In the genomic region with DNA sequence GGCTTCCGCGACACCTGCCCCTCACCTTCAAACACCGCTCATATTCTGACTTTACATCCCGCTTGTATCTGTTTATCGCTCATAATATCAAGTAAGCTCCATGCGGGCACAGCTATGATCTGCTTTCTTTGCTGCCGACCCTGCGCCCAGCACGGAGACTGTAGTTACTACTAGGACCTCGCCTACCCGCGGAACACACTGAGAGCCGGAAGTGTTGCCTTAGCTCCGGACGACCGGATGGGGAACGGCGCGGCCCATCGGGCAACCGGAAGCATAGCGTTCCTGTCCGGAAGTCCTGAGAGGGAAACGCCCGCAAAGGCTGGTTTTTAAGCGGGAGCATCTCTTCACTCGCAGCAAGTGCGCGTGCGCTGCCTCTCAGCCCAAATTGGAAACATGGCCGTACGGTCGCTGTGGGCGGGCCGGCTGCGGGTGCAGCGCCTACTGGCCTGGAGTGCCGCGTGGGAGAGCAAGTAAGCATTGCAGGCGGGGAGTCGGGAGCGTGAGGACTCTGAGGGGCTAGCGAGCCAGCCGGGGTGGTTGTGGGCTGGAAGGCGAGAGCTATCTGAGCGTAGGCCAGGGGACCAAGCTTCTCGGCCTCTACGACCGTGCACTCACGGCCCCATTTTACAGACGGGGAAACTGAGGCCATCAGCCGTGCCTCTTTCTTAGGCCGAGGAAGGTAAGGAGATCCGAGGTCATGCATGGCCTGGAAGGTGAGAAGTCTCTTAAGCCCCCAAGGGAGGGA, we compare ENCODE assay signal across 8 cellular contexts. TPM values are rescaled to one million over a fixed set of nuclear protein-coding genes. Genes with fewer than 3 reads are reported as not detected.
DNase-seq lines count a peak whose midpoint lies in the region; TF ChIP-seq lines count a peak whose summit lies in the region.

A gene with protein sequence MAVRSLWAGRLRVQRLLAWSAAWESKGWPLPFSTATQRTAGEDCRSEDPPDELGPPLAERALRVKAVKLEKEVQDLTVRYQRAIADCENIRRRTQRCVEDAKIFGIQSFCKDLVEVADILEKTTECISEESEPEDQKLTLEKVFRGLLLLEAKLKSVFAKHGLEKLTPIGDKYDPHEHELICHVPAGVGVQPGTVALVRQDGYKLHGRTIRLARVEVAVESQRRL (plus strand): TSS at position 353 of the 745 bp plus-strand sequence. CDS start 41 bp downstream, at position 394.

- no peaks in the 10 kb centered on the region for H3K27me3 Mint-ChIP-seq in activated naive CD4-positive, alpha-beta T cell treated with anti-CD3 and anti-CD28 coated beads, Interleukin-2, amount 10 ng/mL, durations not matched to agents 7 days and 5 days

- peak within 1 kb of the TSS; percentile 94 for H3K9ac ChIP-seq in SK-N-MC (ENCODE audit: insufficient read length)

- peak within 1 kb of the TSS; percentile 80 for H3K4me3 Mint-ChIP-seq in activated naive CD4-positive, alpha-beta T cell treated with anti-CD3 and anti-CD28 coated beads, Interleukin-2, amount 10 ng/mL, durations not matched to agents 7 days and 5 days

- no peaks in the 10 kb centered on the region for H3K9me3 ChIP-seq in SK-N-MC (ENCODE audit: low read depth, low read length)

- POLR2A ChIA-PET in HEK293T (lab: Yijun Ruan, JAX): interaction anchor here (0.5 to 6.6 kb wide), 43 partner anchors 10 to 412 kb away, joined by 3 to 160 read pairs (median 4); a partner anchor contains a TSS

- H3K27ac ChIP-seq in SK-N-MC: peak within 1 kb of the TSS; percentile 75
- peak within 1 kb of the TSS; percentile 72 for H3K27ac ChIP-seq in temporal lobe (ENCODE audit: low read depth, low read length)

- H3K36me3 ChIP-seq in SK-N-MC (ENCODE audit: insufficient read depth, low read length): peaks cover 35% of the 10 kb centered on the region

- H3K9me3 Mint-ChIP-seq in activated naive CD4-positive, alpha-beta T cell treated with anti-CD3 and anti-CD28 coated beads, Interleukin-2, amount 10 ng/mL, durations not matched to agents 7 days and 5 days: no peaks in the 10 kb centered on the region

- CTCF ChIA-PET in HEK293T (lab: Yijun Ruan, JAX): interaction anchor here (0.5 to 3.0 kb wide), 5 partner anchors 8 to 869 kb away, joined by 3 to 7 read pairs (median 4); no protein-coding TSS in a partner anchor
- CTCF ChIA-PET in activated naive CD4-positive, alpha-beta T cell treated with anti-CD3 and anti-CD28 coated beads, Interleukin-2, amount 10 ng/mL, durations not matched to agents 7 days and 5 days (lab: Charles Lee): interaction anchor here (1.7 to 3.2 kb wide), 4 partner anchors 12 to 27 kb away, joined by 5 to 21 read pairs (median 6); a partner anchor contains a TSS

- H3K4me1 Mint-ChIP-seq in activated naive CD4-positive, alpha-beta T cell treated with anti-CD3 and anti-CD28 coated beads, Interleukin-2, amount 10 ng/mL, durations not matched to agents 7 days and 5 days: peaks cover 56% of the 10 kb centered on the region

- H3K36me3 Mint-ChIP-seq in activated naive CD4-positive, alpha-beta T cell treated with anti-CD3 and anti-CD28 coated beads, Interleukin-2, amount 10 ng/mL, durations not matched to agents 7 days and 5 days: peaks cover 42% of the 10 kb centered on the region

- peak within 1 kb of the TSS; percentile 90 for H3K4me3 ChIP-seq in SK-N-MC

- DNase-seq in GM03348 (ENCODE audit: low spot score) (peak; percentile 97), HEK293T (ENCODE audit: extremely low spot score) (peak; percentile 97), MV-4-11 (lab: John Stamatoyannopoulos, UW) (peak; percentile 97), SK-N-MC (ENCODE audit: low read depth, low spot score) (peak; percentile 91), globus pallidus (ENCODE audit: low spot score) (peak; percentile 95), occipital lobe (lab: John Stamatoyannopoulos, UW) (peak; percentile 94)
- DNase-seq in activated naive CD4-positive, alpha-beta T cell treated with anti-CD3 and anti-CD28 coated beads, Interleukin-2, amount 10 ng/mL, durations not matched to agents 7 days and 5 days: peak; percentile 94

- peak within 1 kb of the TSS; percentile 86 for H3K27ac Mint-ChIP-seq in activated naive CD4-positive, alpha-beta T cell treated with anti-CD3 and anti-CD28 coated beads, Interleukin-2, amount 10 ng/mL, durations not matched to agents 7 days and 5 days

TF ChIP-seq in HEK293T, 16 proteins besides CTCF, POLR2A, EP300 and RAD21:
- TF ChIP-seq ARNT (IDR thresholded peaks at IDR 0.05) (no peak), BHLHE40 (IDR thresholded peaks at IDR 0.05; ENCODE audit: borderline replicate concordance) (no peak), FOXA1 (IDR thresholded peaks at IDR 0.05) (no peak), NFRKB (IDR thresholded peaks at IDR 0.05) (no peak), ELF4 (IDR thresholded peaks at IDR 0.05) (peak; percentile 88), CTBP1 (IDR thresholded peaks at IDR 0.05; ENCODE audit: borderline replicate concordance) (peak; percentile 77), HDGF (IDR thresholded peaks at IDR 0.05; ENCODE audit: borderline replicate concordance) (no peak), ZNF384 (IDR thresholded peaks at IDR 0.05) (no peak), SP1 (IDR thresholded peaks at IDR 0.05) (no peak), SUZ12 (IDR thresholded peaks at IDR 0.05) (no peak), LEF1 (IDR thresholded peaks at IDR 0.05; ENCODE audit: borderline replicate concordance) (no peak), TARDBP (IDR thresholded peaks at IDR 0.05) (no peak), FOXK2 (IDR thresholded peaks at IDR 0.05) (peak; percentile 89), L3MBTL2 (conservative IDR thresholded peaks at IDR 0.05) (peak; percentile 53; the same call in 1 of the 2 replicates), FOXM1 (IDR thresholded peaks at IDR 0.05; ENCODE audit: borderline replicate concordance) (no peak)
- TF ChIP-seq, protein P1, sequence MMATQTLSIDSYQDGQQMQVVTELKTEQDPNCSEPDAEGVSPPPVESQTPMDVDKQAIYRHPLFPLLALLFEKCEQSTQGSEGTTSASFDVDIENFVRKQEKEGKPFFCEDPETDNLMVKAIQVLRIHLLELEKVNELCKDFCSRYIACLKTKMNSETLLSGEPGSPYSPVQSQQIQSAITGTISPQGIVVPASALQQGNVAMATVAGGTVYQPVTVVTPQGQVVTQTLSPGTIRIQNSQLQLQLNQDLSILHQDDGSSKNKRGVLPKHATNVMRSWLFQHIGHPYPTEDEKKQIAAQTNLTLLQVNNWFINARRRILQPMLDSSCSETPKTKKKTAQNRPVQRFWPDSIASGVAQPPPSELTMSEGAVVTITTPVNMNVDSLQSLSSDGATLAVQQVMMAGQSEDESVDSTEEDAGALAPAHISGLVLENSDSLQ (IDR thresholded peaks at IDR 0.05): 0 out of 2 replicates have a peak, but pooled peaks have one; percentile 20
TF ChIP-seq in HEK293T: peak in this region for 5.

RNA-seq across cellular contexts. Expression of the gene that starts here (rescaled TPM):
- total RNA-seq in occipital lobe (59.9 TPM), temporal lobe (36.4 TPM)

Comparison
In these comparisons a context has a peak if more than half of its experiments do, and no peak if none do; other contexts are left out.
1. Peak in every context shown above with its lines: DNase-seq, H3K4me3 ChIP-seq and H3K27ac ChIP-seq.